ENCODE assay signal across 8 cellular contexts in genomic region chr12:14384783-14385638, GRCh38. TPM values are rescaled to one million over a fixed set of nuclear protein-coding genes. Genes with fewer than 3 reads are reported as not detected.
DNase-seq lines count a peak whose midpoint lies in the region; ATAC-seq, FAIRE-seq and TF ChIP-seq lines count a peak whose summit lies in the region.

No MANE protein-coding gene starts in this region.

- H3K4me1 Mint-ChIP-seq in mesothelial cell of epicardium, result peaks cover 19% of the 10 kb centered on the region
- peaks cover 56% of the 10 kb centered on the region for H3K4me1 Mint-ChIP-seq in stimulated activated naive CD8-positive, alpha-beta T cell treated with anti-CD3 and anti-CD28 coated beads, Interleukin-15, amount 100 ng/mL, for 72 hours

- H3K4me3 Mint-ChIP-seq in mesothelial cell of epicardium, result peak overlapping the region; percentile 45
- peak overlapping the region; percentile 79 to 93 for H3K4me3 Mint-ChIP-seq in stimulated activated naive CD8-positive, alpha-beta T cell treated with anti-CD3 and anti-CD28 coated beads, Interleukin-15, amount 100 ng/mL, for 72 hours

- no peak for TF ChIP-seq CTCF in C4-2B (conservative IDR thresholded peaks at IDR 0.05)
- no peak for TF ChIP-seq CTCF in mesothelial cell of epicardium (IDR thresholded peaks at IDR 0.05; ENCODE audit: unreplicated experiment)

- peak; percentile 79 for FAIRE-seq in endometrium (lab: Jason Lieb, UNC)

- peaks cover 37% of the 10 kb centered on the region for H3K36me3 Mint-ChIP-seq in mesothelial cell of epicardium

- H3K9me3 Mint-ChIP-seq in mesothelial cell of epicardium, result peaks cover 12% of the 10 kb centered on the region
- H3K9me3 Mint-ChIP-seq in stimulated activated naive CD8-positive, alpha-beta T cell treated with anti-CD3 and anti-CD28 coated beads, Interleukin-15, amount 100 ng/mL, for 72 hours, result peaks cover 2 to 12% of the 10 kb centered on the region in 2 donors

- ATAC-seq in GM19043 (IDR thresholded peaks at IDR 0.05; ENCODE audit: low read depth, unreplicated experiment) (peak; percentile 85), HG03159 (IDR thresholded peaks at IDR 0.05; ENCODE audit: unreplicated experiment) (peak; percentile 92)
- ATAC-seq in stimulated activated naive CD8-positive, alpha-beta T cell treated with anti-CD3 and anti-CD28 coated beads, Interleukin-15, amount 100 ng/mL, for 72 hours, result peak; percentile 99

- H3K27ac Mint-ChIP-seq in mesothelial cell of epicardium, result peak overlapping the region; percentile 89
- H3K27ac Mint-ChIP-seq in stimulated activated naive CD8-positive, alpha-beta T cell treated with anti-CD3 and anti-CD28 coated beads, Interleukin-15, amount 100 ng/mL, for 72 hours, result peak overlapping the region; percentile 96

- no peaks in the 10 kb centered on the region for H3K27me3 Mint-ChIP-seq in mesothelial cell of epicardium (ENCODE audit: low read depth)
- H3K27me3 Mint-ChIP-seq in stimulated activated naive CD8-positive, alpha-beta T cell treated with anti-CD3 and anti-CD28 coated beads, Interleukin-15, amount 100 ng/mL, for 72 hours, result no peaks in the 10 kb centered on the region

- DNase-seq in NCI-H2227 treated with DMSO at 0.1 percent for 48 hours (lab: John Stamatoyannopoulos, UW), result peak; percentile 88
- DNase-seq in activated CD4-positive, alpha-beta T cell treated with anti-CD3 and anti-CD28 coated beads, Interleukin-2, amount 50 U/mL, for 4 hours, result peak; percentile 26
- peak in 1 of 2 experiments; percentile 56 for DNase-seq in mesothelial cell of epicardium (ENCODE audit: low spot score in 2 of 2, unreplicated experiment in 2 of 2)
- peak; percentile 70 to 84 for DNase-seq in stimulated activated naive CD8-positive, alpha-beta T cell treated with anti-CD3 and anti-CD28 coated beads, Interleukin-15, amount 100 ng/mL, for 72 hours

- peak overlapping the region; percentile 58; the same call in 1 of the 2 replicates for H3K27ac ChIP-seq in C4-2B

RNA-seq across cellular contexts. Expression of gene ATF7IP, which starts 19.5 kb away (rescaled TPM):
- 176 to 192 TPM (median 177 TPM) in 3 replicates for total RNA-seq in mesothelial cell of epicardium
